ENCODE assay signal across 19 cellular contexts in the genomic region with DNA sequence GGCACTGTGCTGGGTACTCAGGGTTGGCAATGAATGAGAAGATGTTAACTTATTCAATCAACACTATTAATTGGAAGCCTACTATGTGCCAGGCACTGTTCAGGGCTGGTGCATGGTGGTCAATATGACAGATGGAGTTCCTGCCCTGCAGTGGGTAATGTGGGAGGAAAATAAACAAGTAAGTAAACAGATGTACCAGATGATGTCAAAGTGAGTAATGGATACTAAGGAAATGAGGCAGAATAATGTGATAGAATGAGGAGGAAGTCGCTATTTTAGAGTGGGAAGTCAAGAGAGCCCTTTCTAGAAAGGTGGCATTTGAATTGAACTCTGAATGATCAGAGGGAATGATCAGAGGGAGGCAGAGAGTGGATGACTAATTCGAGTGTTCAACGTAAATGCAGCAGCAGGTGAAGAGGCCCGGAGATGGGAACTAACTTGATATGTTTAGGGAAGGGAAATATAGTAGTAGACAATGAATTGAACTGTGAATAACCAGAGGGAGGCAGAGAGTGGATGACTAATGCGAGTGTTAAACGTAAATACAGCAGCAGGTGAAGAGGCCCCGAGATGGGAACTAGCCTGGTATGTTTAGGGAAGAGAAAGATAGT. TPM values are rescaled to one million over a fixed set of nuclear protein-coding genes. Genes with fewer than 3 reads are reported as not detected.
DNase-seq lines count a peak whose midpoint lies in the region; ATAC-seq and TF ChIP-seq lines count a peak whose summit lies in the region.
"Had no signal": no experiment of that assay in that cellular context is flagged by ENCODE, and none has a peak within 500 bp of the region (broad histone marks: within the 10 kb centered on the region; RNA-seq: fewer than 3 reads in every experiment).

No MANE protein-coding gene starts in this region.

- H3K36me3 ChIP-seq in PC-3 (ENCODE audit: low read depth, low read length) (no peaks in the 10 kb centered on the region), mucosa of descending colon (ENCODE audit: low read depth) (no peaks in the 10 kb centered on the region)

- no peaks in the 10 kb centered on the region for H3K9me3 Mint-ChIP-seq in activated naive CD8-positive, alpha-beta T cell (ENCODE audit: low read depth)
- no peaks in the 10 kb centered on the region for H3K9me3 Mint-ChIP-seq in activated naive CD8-positive, alpha-beta T cell treated with anti-CD3 and anti-CD28 coated beads for 36 hours
- no peaks in the 10 kb centered on the region for H3K9me3 Mint-ChIP-seq in stimulated activated effector memory CD8-positive, alpha-beta T cell treated with anti-CD3 and anti-CD28 coated beads, Interleukin-12 subunit alpha, Interleukin-12 subunit beta, amount 100 ng/mL, for 72 hours
- H3K9me3 Mint-ChIP-seq: CD4-positive, alpha-beta T cell; HFFc6 had no signal

- peaks cover 15% of the 10 kb centered on the region for H3K27me3 ChIP-seq in PC-3 (ENCODE audit: low read length)

- H3K9me2 ChIP-seq in PC-3 (replicated peaks; ENCODE audit: low read length): no peaks in the 10 kb centered on the region

- peak; percentile 64 for ATAC-seq in PC-3
- peak; percentile 65 for ATAC-seq in stimulated activated effector memory CD8-positive, alpha-beta T cell treated with anti-CD3 and anti-CD28 coated beads, Interleukin-12 subunit alpha, Interleukin-12 subunit beta, amount 100 ng/mL, for 72 hours
- ATAC-seq in mucosa of descending colon: no peak
- ATAC-seq: K562, Panc1, Right ventricle myocardium inferior had no signal

- H3K4me3 Mint-ChIP-seq in activated naive CD8-positive, alpha-beta T cell: no peak overlapping the region
- H3K4me3 Mint-ChIP-seq in activated naive CD8-positive, alpha-beta T cell treated with anti-CD3 and anti-CD28 coated beads for 36 hours: no peak overlapping the region
- H3K4me3 Mint-ChIP-seq in stimulated activated effector memory CD8-positive, alpha-beta T cell treated with anti-CD3 and anti-CD28 coated beads, Interleukin-12 subunit alpha, Interleukin-12 subunit beta, amount 100 ng/mL, for 72 hours: no peak overlapping the region
- H3K4me3 Mint-ChIP-seq: CD4-positive, alpha-beta T cell; HFFc6 had no signal

- no peak for TF ChIP-seq CTCF in PC-3 (conservative IDR thresholded peaks at IDR 0.05; ENCODE audit: low read depth, low read length)
- TF ChIP-seq CTCF in mucosa of descending colon (IDR thresholded peaks at IDR 0.05): no peak

- BruUV-seq in PC-3 (replicated peaks; lab: Mats Ljungman, UMichigan): no TSS peak

- no peaks in the 10 kb centered on the region for H3K79me2 ChIP-seq in PC-3 (ENCODE audit: low read length)

- no peaks in the 10 kb centered on the region for H3K9me3 ChIP-seq in PC-3 (ENCODE audit: low read length)
- H3K9me3 ChIP-seq in mucosa of descending colon: no peaks in the 10 kb centered on the region

- H2AFZ ChIP-seq in PC-3 (ENCODE audit: low read length): no peak overlapping the region

- H3K36me3 Mint-ChIP-seq in activated naive CD8-positive, alpha-beta T cell: no peaks in the 10 kb centered on the region
- H3K36me3 Mint-ChIP-seq in activated naive CD8-positive, alpha-beta T cell treated with anti-CD3 and anti-CD28 coated beads for 36 hours: no peaks in the 10 kb centered on the region
- no peaks in the 10 kb centered on the region for H3K36me3 Mint-ChIP-seq in stimulated activated effector memory CD8-positive, alpha-beta T cell treated with anti-CD3 and anti-CD28 coated beads, Interleukin-12 subunit alpha, Interleukin-12 subunit beta, amount 100 ng/mL, for 72 hours

- peak overlapping the region; percentile 34 for H3K27ac Mint-ChIP-seq in activated naive CD8-positive, alpha-beta T cell
- no peak overlapping the region for H3K27ac Mint-ChIP-seq in activated naive CD8-positive, alpha-beta T cell treated with anti-CD3 and anti-CD28 coated beads for 36 hours
- H3K27ac Mint-ChIP-seq in stimulated activated effector memory CD8-positive, alpha-beta T cell treated with anti-CD3 and anti-CD28 coated beads, Interleukin-12 subunit alpha, Interleukin-12 subunit beta, amount 100 ng/mL, for 72 hours: peak overlapping the region; percentile 78
- H3K27ac Mint-ChIP-seq: CD4-positive, alpha-beta T cell; HFFc6 had no signal

- H3K27ac ChIP-seq in PC-3 (ENCODE audit: low read length): peak overlapping the region; percentile 61
- no peak overlapping the region for H3K27ac ChIP-seq in substantia nigra (ENCODE audit: low read depth, low read length, poor library complexity, severe bottlenecking)
- H3K27ac ChIP-seq: HL-60 had no signal

- H3K27me3 Mint-ChIP-seq in activated naive CD8-positive, alpha-beta T cell: no peaks in the 10 kb centered on the region
- peaks cover 3% of the 10 kb centered on the region for H3K27me3 Mint-ChIP-seq in activated naive CD8-positive, alpha-beta T cell treated with anti-CD3 and anti-CD28 coated beads for 36 hours
- H3K27me3 Mint-ChIP-seq: CD4-positive, alpha-beta T cell had no signal

- peak overlapping the region; percentile 31 for H3K4me2 ChIP-seq in PC-3 (ENCODE audit: low read length)

- H3K4me3 ChIP-seq in PC-3 (ENCODE audit: low read length) (no peak overlapping the region), mucosa of descending colon (no peak overlapping the region)
- H3K4me3 ChIP-seq: K562 had no signal

- POLR2A ChIA-PET in PC-3 (lab: Charles Lee; ENCODE audit: unreplicated experiment): no interaction called here

- DNase-seq in SHP77 treated with DMSO at 0.1 percent for 48 hours (lab: John Stamatoyannopoulos, UW) (peak; percentile 1), SHP77 (lab: John Stamatoyannopoulos, UW) (no peak), PC-3 (peak; percentile 54), substantia nigra (lab: John Stamatoyannopoulos, UW) (no peak), mucosa of descending colon (no peak)
- no peak for DNase-seq in activated naive CD8-positive, alpha-beta T cell treated with anti-CD3 and anti-CD28 coated beads for 36 hours
- DNase-seq in stimulated activated effector memory CD8-positive, alpha-beta T cell treated with anti-CD3 and anti-CD28 coated beads, Interleukin-12 subunit alpha, Interleukin-12 subunit beta, amount 100 ng/mL, for 72 hours (ENCODE audit: low spot score in 2 of 2): no peak
- DNase-seq: Calu3; CD4-positive, alpha-beta T cell; HFFc6; NCI-H1436 treated with DMSO at 0.1 percent for 48 hours; NCI-H2081 treated with DMSO at 0.1 percent for 48 hours; NCI-H446; NCI-H82 had no signal

- peaks cover 15% of the 10 kb centered on the region for H3K4me1 ChIP-seq in PC-3 (ENCODE audit: insufficient read depth, low read length)
- H3K4me1 ChIP-seq in mucosa of descending colon (ENCODE audit: low read depth): no peaks in the 10 kb centered on the region

- intact Hi-C loops in PC-3 (cut with micrococcal nuclease) (no loop called here), mucosa of descending colon (cut with DNase I, micrococcal nuclease) (no loop called here)

- H3K4me1 Mint-ChIP-seq in activated naive CD8-positive, alpha-beta T cell (ENCODE audit: low read depth): peaks cover 7% of the 10 kb centered on the region
- H3K4me1 Mint-ChIP-seq in activated naive CD8-positive, alpha-beta T cell treated with anti-CD3 and anti-CD28 coated beads for 36 hours: peaks cover 4% of the 10 kb centered on the region
- H3K4me1 Mint-ChIP-seq in stimulated activated effector memory CD8-positive, alpha-beta T cell treated with anti-CD3 and anti-CD28 coated beads, Interleukin-12 subunit alpha, Interleukin-12 subunit beta, amount 100 ng/mL, for 72 hours: peaks cover 9% of the 10 kb centered on the region

- CTCF ChIA-PET in PC-3 (lab: Charles Lee): no interaction called here

- H3F3A ChIP-seq in PC-3 (ENCODE audit: low read length, unreplicated experiment): no peaks in the 10 kb centered on the region

- no peak overlapping the region for H3K9ac ChIP-seq in PC-3 (ENCODE audit: low read length)

- H4K20me1 ChIP-seq in PC-3 (ENCODE audit: low read length): no peaks in the 10 kb centered on the region

RNA-seq across cellular contexts. Expression of a gene that starts 48.3 kb away (rescaled TPM):
- 10 to 100 TPM; 31.9 to 34.3 TPM for total RNA-seq in activated naive CD8-positive, alpha-beta T cell treated with anti-CD3 and anti-CD28 coated beads for 36 hours
- total RNA-seq in PC-3 (2014; rRNA removed): 57.2 and 95.0 TPM in 2 replicates
- 10 to 100 TPM in 2 of 3 donors, 1 to 10 TPM in 1; 9.8 to 51.2 (median 29.1) TPM for total RNA-seq in mucosa of descending colon

Comparison
In these comparisons a context has a peak if more than half of its experiments do, and no peak if none do; other contexts are left out.
1. DNase-seq: peak in SHP77 treated with DMSO at 0.1 percent for 48 hours (single experiment) and PC-3 (single experiment); none in SHP77 (0 of 2), activated naive CD8-positive, alpha-beta T cell treated with anti-CD3 and anti-CD28 coated beads for 36 hours (single experiment), stimulated activated effector memory CD8-positive, alpha-beta T cell treated with anti-CD3 and anti-CD28 coated beads, Interleukin-12 subunit alpha, Interleukin-12 subunit beta, amount 100 ng/mL, for 72 hours (0 of 2), substantia nigra (0 of 49) and mucosa of descending colon (0 of 3).